In the genomic region with DNA sequence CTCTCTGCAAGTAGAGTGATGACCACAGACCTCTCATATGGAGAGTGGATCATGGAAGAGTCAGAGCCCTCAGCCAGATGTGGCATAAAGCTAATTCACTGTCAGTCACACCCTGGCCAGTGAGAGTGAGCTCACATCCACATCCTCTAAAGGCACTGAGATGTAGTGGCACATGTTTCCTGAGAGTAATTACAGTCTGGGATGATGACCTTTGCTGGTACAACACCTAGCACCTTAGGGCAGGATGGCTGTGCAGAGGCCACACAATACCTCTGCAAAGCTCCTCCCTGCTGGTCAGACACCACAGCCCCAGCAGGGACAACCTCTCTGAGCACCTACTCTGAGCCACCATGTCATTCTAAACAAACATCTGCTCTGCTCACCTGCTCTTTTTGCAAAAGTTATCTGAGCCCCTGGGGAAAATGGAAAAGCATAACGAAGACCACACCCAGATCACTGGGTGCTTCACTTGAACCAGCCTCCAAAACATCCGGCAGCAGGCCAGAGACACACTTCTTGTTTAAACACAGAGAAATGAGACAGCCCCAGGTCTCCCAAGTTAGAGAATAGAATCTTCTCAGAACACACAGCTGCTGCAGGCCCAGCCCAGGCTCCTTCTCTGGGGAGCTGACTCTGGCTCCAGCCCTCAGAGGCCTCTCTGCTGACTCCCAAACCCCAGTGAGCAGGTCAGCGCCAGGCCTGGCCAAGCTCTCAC, we compare ENCODE assay signal across 9 cellular contexts. TPM values are rescaled to one million over a fixed set of nuclear protein-coding genes. Genes with fewer than 3 reads are reported as not detected.
DNase-seq lines count a peak whose midpoint lies in the region; ATAC-seq and TF ChIP-seq lines count a peak whose summit lies in the region.
"Had no signal": no experiment of that assay in that cellular context is flagged by ENCODE, and none has a peak within 500 bp of the region (broad histone marks: within the 10 kb centered on the region; RNA-seq: fewer than 3 reads in every experiment).

No MANE protein-coding gene starts in this region.

- no peaks in the 10 kb centered on the region for H3K36me3 ChIP-seq in GM23338 (ENCODE audit: insufficient read depth)

- H3F3A ChIP-seq in GM23338 (replicated peaks; ENCODE audit: low read depth), result no peaks in the 10 kb centered on the region

- ATAC-seq in HG02678 (IDR thresholded peaks at IDR 0.05; ENCODE audit: unreplicated experiment) (peak; percentile 22), left ventricle myocardium superior (peak; percentile 59), GM23338 (no peak)

- H3K36me3 Mint-ChIP-seq in GM23338 (ENCODE audit: low read depth), result no peaks in the 10 kb centered on the region
- no peaks in the 10 kb centered on the region for H3K36me3 Mint-ChIP-seq in type B pancreatic cell

- no peaks in the 10 kb centered on the region for H3K9me2 ChIP-seq in GM23338 (ENCODE audit: insufficient read depth)

- no peaks in the 10 kb centered on the region for H3K27me3 ChIP-seq in GM23338 (ENCODE audit: insufficient read depth)

- peak; percentile 42 for DNase-seq in DMS53 treated with DMSO at 0.1 percent for 48 hours (lab: John Stamatoyannopoulos, UW; ENCODE audit: unreplicated experiment)
- peak; percentile 67 for DNase-seq in RPMI8226
- DNase-seq in left ventricle myocardium superior, result peak; percentile 51
- DNase-seq in GM23338 (ENCODE audit: low spot score), result no peak
- DNase-seq in DMS 273 (lab: John Stamatoyannopoulos, UW; ENCODE audit: unreplicated experiment), result no peak
- no peak for DNase-seq in type B pancreatic cell (ENCODE audit: extremely low spot score, unreplicated experiment)
- DNase-seq in HT-29 (ENCODE audit: low spot score), result no peak
- DNase-seq: nephron progenitor cell had no signal

- intact Hi-C loops in left ventricle myocardium superior (cut with micrococcal nuclease), result no loop called here

- H3K27ac ChIP-seq in GM23338 (ENCODE audit: low read depth), result no peak overlapping the region

- H3K27me3 Mint-ChIP-seq in GM23338 (ENCODE audit: insufficient read depth, low read depth, poor library complexity) (peaks cover 2% of the 10 kb centered on the region), type B pancreatic cell (no peaks in the 10 kb centered on the region)

- no peaks in the 10 kb centered on the region for H4K20me1 ChIP-seq in GM23338 (replicated peaks; ENCODE audit: insufficient read depth)

- H3K4me1 Mint-ChIP-seq in GM23338 (no peaks in the 10 kb centered on the region; the same call in 2 of the 3 replicates), type B pancreatic cell (ENCODE audit: unreplicated experiment) (no peaks in the 10 kb centered on the region)

- H2AFZ ChIP-seq in GM23338, result no peak overlapping the region

- H3K9me3 Mint-ChIP-seq in GM23338 (no peaks in the 10 kb centered on the region), type B pancreatic cell (no peaks in the 10 kb centered on the region)
- H3K9me3 Mint-ChIP-seq: nephron progenitor cell had no signal

- H3K4me2 ChIP-seq in GM23338, result no peak overlapping the region

- TF ChIP-seq CTCF in GM23338 (conservative IDR thresholded peaks at IDR 0.05; ENCODE audit: low read depth in 2 of 2) (no peak), type B pancreatic cell (conservative IDR thresholded peaks at IDR 0.05) (no peak)

- H3K27ac Mint-ChIP-seq in GM23338 (no peak overlapping the region), type B pancreatic cell (no peak overlapping the region)
- H3K27ac Mint-ChIP-seq: nephron progenitor cell had no signal

- no peak overlapping the region for H3K4me3 Mint-ChIP-seq in GM23338
- no peak overlapping the region for H3K4me3 Mint-ChIP-seq in type B pancreatic cell
- H3K4me3 Mint-ChIP-seq: nephron progenitor cell had no signal

- H3K4me3 ChIP-seq in GM23338, result no peak overlapping the region

- no peaks in the 10 kb centered on the region for H3K4me1 ChIP-seq in GM23338 (ENCODE audit: insufficient read depth)

- no peaks in the 10 kb centered on the region for H3K79me2 ChIP-seq in GM23338 (replicated peaks; ENCODE audit: insufficient read depth)

TF ChIP-seq in GM23338, 12 proteins besides CTCF, POLR2A, EP300 and RAD21 (continues in another document):
- TF ChIP-seq ZNF331 (CRISPR knock-in tag; IDR thresholded peaks at IDR 0.05; ENCODE audit: low read depth) (no peak), CREB1 (CRISPR knock-in tag; IDR thresholded peaks at IDR 0.05; ENCODE audit: low read depth) (no peak), EZH2phosphoT487 (IDR thresholded peaks at IDR 0.05; ENCODE audit: unreplicated experiment) (no peak), NANOG (IDR thresholded peaks at IDR 0.05; ENCODE audit: borderline replicate concordance) (no peak), JUNB (IDR thresholded peaks at IDR 0.05; ENCODE audit: unreplicated experiment) (no peak), STAT1 (IDR thresholded peaks at IDR 0.05; ENCODE audit: unreplicated experiment) (no peak), EZH2 (IDR thresholded peaks at IDR 0.05; ENCODE audit: low read depth, unreplicated experiment) (no peak), POLR2AphosphoS5 (IDR thresholded peaks at IDR 0.05; ENCODE audit: low read depth) (no peak), ZNF114 (CRISPR knock-in tag; IDR thresholded peaks at IDR 0.05) (no peak)
- TF ChIP-seq, protein P1, sequence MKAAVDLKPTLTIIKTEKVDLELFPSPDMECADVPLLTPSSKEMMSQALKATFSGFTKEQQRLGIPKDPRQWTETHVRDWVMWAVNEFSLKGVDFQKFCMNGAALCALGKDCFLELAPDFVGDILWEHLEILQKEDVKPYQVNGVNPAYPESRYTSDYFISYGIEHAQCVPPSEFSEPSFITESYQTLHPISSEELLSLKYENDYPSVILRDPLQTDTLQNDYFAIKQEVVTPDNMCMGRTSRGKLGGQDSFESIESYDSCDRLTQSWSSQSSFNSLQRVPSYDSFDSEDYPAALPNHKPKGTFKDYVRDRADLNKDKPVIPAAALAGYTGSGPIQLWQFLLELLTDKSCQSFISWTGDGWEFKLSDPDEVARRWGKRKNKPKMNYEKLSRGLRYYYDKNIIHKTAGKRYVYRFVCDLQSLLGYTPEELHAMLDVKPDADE (IDR thresholded peaks at IDR 0.05), result no peak
- TF ChIP-seq, protein P2, sequence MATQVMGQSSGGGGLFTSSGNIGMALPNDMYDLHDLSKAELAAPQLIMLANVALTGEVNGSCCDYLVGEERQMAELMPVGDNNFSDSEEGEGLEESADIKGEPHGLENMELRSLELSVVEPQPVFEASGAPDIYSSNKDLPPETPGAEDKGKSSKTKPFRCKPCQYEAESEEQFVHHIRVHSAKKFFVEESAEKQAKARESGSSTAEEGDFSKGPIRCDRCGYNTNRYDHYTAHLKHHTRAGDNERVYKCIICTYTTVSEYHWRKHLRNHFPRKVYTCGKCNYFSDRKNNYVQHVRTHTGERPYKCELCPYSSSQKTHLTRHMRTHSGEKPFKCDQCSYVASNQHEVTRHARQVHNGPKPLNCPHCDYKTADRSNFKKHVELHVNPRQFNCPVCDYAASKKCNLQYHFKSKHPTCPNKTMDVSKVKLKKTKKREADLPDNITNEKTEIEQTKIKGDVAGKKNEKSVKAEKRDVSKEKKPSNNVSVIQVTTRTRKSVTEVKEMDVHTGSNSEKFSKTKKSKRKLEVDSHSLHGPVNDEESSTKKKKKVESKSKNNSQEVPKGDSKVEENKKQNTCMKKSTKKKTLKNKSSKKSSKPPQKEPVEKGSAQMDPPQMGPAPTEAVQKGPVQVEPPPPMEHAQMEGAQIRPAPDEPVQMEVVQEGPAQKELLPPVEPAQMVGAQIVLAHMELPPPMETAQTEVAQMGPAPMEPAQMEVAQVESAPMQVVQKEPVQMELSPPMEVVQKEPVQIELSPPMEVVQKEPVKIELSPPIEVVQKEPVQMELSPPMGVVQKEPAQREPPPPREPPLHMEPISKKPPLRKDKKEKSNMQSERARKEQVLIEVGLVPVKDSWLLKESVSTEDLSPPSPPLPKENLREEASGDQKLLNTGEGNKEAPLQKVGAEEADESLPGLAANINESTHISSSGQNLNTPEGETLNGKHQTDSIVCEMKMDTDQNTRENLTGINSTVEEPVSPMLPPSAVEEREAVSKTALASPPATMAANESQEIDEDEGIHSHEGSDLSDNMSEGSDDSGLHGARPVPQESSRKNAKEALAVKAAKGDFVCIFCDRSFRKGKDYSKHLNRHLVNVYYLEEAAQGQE (IDR thresholded peaks at IDR 0.05; ENCODE audit: unreplicated experiment), result no peak

RNA-seq across cellular contexts. Expression of a gene that starts 30.3 kb away (rescaled TPM):
- total RNA-seq in left ventricle myocardium superior (20.8 TPM), type B pancreatic cell (ENCODE audit: low replicate concordance) (6.8 and 8.6 TPM in 2 replicates)
- 1.9 and 3.0 TPM in 2 replicates for total RNA-seq in GM23338 (2014; rRNA removed; shearing (Covaris generic))
- 0.28 and 0.82 TPM in 2 replicates for polyA plus RNA-seq in GM23338 (2016; fragmentation: Nextera tagmentation; extraction: Ambion mirVana)
- 0.99 and 1.6 TPM in 2 replicates for total RNA-seq in HT-29 (2014; rRNA removed; shearing (Covaris generic))

Comparison
In these comparisons a context has a peak if more than half of its experiments do, and no peak if none do; other contexts are left out.
1. DNase-seq: peak in DMS53 treated with DMSO at 0.1 percent for 48 hours (single experiment), RPMI8226 (single experiment) and left ventricle myocardium superior (single experiment); none in GM23338 (single experiment), DMS 273 (single experiment), type B pancreatic cell (single experiment) and HT-29 (single experiment).